Comparison of ENCODE assay signal across 24 cellular contexts in the genomic region with DNA sequence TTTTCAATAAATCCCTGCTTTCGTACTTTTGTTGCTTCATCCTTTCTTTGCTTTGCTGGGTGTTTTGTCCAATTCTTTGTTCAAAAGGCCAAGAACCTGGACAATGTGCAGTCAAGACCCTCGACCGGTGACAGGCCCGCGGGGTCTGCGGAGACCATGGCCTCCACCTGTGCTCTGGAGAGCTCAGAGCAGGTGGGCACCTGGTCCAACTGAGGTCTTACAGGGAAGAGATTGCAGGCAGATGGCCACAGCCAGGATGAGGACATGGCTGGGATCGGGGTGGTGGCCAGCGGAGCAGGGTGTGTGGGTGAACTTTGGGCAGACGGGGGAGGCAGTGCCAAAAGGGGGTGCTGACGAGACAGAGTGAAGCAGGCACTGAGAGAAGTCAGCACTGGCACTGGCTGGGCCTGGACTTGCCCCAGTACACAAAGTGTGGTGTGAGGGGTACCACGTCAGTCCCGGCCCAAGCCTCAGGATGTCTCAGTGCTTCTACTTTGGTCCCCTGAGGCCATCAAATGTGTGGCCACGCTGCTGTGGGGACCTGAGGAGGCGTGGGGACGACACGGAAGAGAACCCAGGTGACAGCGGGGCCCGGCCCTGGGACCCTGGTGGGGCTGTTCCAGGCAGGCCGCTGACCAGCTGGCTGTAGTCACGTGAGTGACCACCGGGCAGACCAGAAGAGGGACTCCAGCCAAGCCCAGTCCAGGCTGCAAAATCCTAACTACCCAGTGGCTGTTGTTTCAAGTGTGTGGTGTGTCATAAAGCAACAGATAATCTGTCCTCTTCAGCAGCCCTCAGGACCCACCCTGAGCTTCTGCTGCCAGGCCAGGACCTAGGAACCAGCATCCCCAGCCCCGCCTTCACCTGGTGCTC. TPM values are rescaled to one million over a fixed set of nuclear protein-coding genes. Genes with fewer than 3 reads are reported as not detected.
"Had no signal": no experiment of that assay in that cellular context is flagged by ENCODE, and none has a peak within 500 bp of the region (broad histone marks: within the 10 kb centered on the region; RNA-seq: fewer than 3 reads in every experiment).

No MANE protein-coding gene starts in this region.

- H3K4me1 ChIP-seq: pancreas had no signal

- H3K4me3 Mint-ChIP-seq: activated CD4-positive, alpha-beta T cell treated with anti-CD3 and anti-CD28 coated beads, Interleukin-2, amount 10 ng/mL, durations not matched to agents 24 days and 14 days; activated naive CD4-positive, alpha-beta T cell treated with anti-CD3 and anti-CD28 coated beads, Interleukin-2, amount 10 ng/mL, durations not matched to agents 7 days and 5 days; activated T-helper 17 cell treated with anti-CD3 and anti-CD28 coated beads, Interleukin-2, amount 50 U/mL, for 72 hours; neural progenitor cell had no signal

- H3K27ac ChIP-seq: adrenal gland, cardiac muscle cell, esophagus muscularis mucosa, left ventricle myocardium inferior, neural progenitor cell, pancreas, SJSA1, upper lobe of left lung had no signal

- H3K4me2 ChIP-seq: neural progenitor cell had no signal

- H3K27me3 ChIP-seq: adrenal gland, cardiac muscle cell, esophagus muscularis mucosa, neural progenitor cell, pancreas, SJSA1, upper lobe of left lung had no signal

- H3K9me3 Mint-ChIP-seq: activated CD4-positive, alpha-beta T cell treated with anti-CD3 and anti-CD28 coated beads, Interleukin-2, amount 10 ng/mL, durations not matched to agents 24 days and 14 days; activated naive CD4-positive, alpha-beta T cell treated with anti-CD3 and anti-CD28 coated beads, Interleukin-2, amount 10 ng/mL, durations not matched to agents 7 days and 5 days; activated T-helper 17 cell treated with anti-CD3 and anti-CD28 coated beads, Interleukin-2, amount 50 U/mL, for 72 hours; neural progenitor cell had no signal

- DNase-seq: activated CD4-positive, alpha-beta T cell treated with anti-CD3 and anti-CD28 coated beads, Interleukin-2, amount 10 ng/mL, durations not matched to agents 24 days and 14 days; activated CD4-positive, CD25-positive, alpha-beta regulatory T cell; activated naive CD4-positive, alpha-beta T cell treated with anti-CD3 and anti-CD28 coated beads, Interleukin-2, amount 10 ng/mL, durations not matched to agents 7 days and 5 days; activated T-cell treated with anti-CD3 and anti-CD28 coated beads for 4 hours; adrenal gland; hypothalamus; left ventricle myocardium inferior; stimulated activated CD4-positive, alpha-beta T cell treated with anti-CD3 and anti-CD28 coated beads, Interleukin-4, amount 100 ng/mL, for 4 hours; stimulated activated CD8-positive, alpha-beta memory T cell treated with anti-CD3 and anti-CD28 coated beads, Interleukin-4, amount 100 ng/mL, for 48 hours; stimulated activated naive CD8-positive, alpha-beta T cell treated with anti-CD3 and anti-CD28 coated beads, Interleukin-15, Interleukin-2, amounts not matched to agents 100 U/mL and 50 U/mL, for 24 hours; SW 1271; upper lobe of left lung had no signal

- H3K9me3 ChIP-seq: adrenal gland, esophagus muscularis mucosa, left ventricle myocardium inferior, pancreas, SJSA1, upper lobe of left lung had no signal

- H3K9ac ChIP-seq: neural progenitor cell had no signal

- ATAC-seq: activated T-helper 17 cell treated with anti-CD3 and anti-CD28 coated beads, Interleukin-2, amount 50 U/mL, for 72 hours; pancreas; stimulated activated naive CD8-positive, alpha-beta T cell treated with anti-CD3 and anti-CD28 coated beads, Interleukin-15, Interleukin-2, amounts not matched to agents 100 U/mL and 50 U/mL, for 24 hours had no signal

- H3K36me3 ChIP-seq: neural progenitor cell had no signal

- H3K4me3 ChIP-seq: adrenal gland, cardiac muscle cell, esophagus muscularis mucosa, left ventricle myocardium inferior, neural progenitor cell, pancreas, SJSA1, upper lobe of left lung had no signal

- H3K27ac Mint-ChIP-seq: activated CD4-positive, alpha-beta T cell treated with anti-CD3 and anti-CD28 coated beads, Interleukin-2, amount 10 ng/mL, durations not matched to agents 24 days and 14 days; activated naive CD4-positive, alpha-beta T cell treated with anti-CD3 and anti-CD28 coated beads, Interleukin-2, amount 10 ng/mL, durations not matched to agents 7 days and 5 days; activated T-helper 17 cell treated with anti-CD3 and anti-CD28 coated beads, Interleukin-2, amount 50 U/mL, for 72 hours; neural progenitor cell had no signal

- FAIRE-seq: endometrium, pancreas had no signal

- H2AFZ ChIP-seq: neural progenitor cell had no signal

RNA-seq across cellular contexts. Expression of gene CCDC27, which starts 10.4 kb away (rescaled TPM):
- total RNA-seq: activated CD4-positive, alpha-beta T cell treated with anti-CD3 and anti-CD28 coated beads, Interleukin-2, amount 10 ng/mL, durations not matched to agents 24 days and 14 days; activated T-helper 17 cell treated with anti-CD3 and anti-CD28 coated beads, Interleukin-2, amount 50 U/mL, for 72 hours; adrenal gland; esophagus muscularis mucosa; glomerular endothelial cell; kidney epithelial cell; renal cortical epithelial cell; SJSA1; skeletal muscle tissue; T-helper 2 cell treated with Interferon-gamma antibody and Interleukin-4, amounts not matched to agents 100 ng/mL and 5 ng/mL, for 36 hours; upper lobe of left lung had no signal
- polyA plus RNA-seq: adrenal gland, pancreas had no signal

RNA-seq across cellular contexts. Expression of gene SMIM1, which starts 30.7 kb away (rescaled TPM):
- total RNA-seq: kidney epithelial cell; SJSA1; T-helper 2 cell treated with Interferon-gamma antibody and Interleukin-4, amounts not matched to agents 100 ng/mL and 5 ng/mL, for 36 hours had no signal
